In the genomic region with DNA sequence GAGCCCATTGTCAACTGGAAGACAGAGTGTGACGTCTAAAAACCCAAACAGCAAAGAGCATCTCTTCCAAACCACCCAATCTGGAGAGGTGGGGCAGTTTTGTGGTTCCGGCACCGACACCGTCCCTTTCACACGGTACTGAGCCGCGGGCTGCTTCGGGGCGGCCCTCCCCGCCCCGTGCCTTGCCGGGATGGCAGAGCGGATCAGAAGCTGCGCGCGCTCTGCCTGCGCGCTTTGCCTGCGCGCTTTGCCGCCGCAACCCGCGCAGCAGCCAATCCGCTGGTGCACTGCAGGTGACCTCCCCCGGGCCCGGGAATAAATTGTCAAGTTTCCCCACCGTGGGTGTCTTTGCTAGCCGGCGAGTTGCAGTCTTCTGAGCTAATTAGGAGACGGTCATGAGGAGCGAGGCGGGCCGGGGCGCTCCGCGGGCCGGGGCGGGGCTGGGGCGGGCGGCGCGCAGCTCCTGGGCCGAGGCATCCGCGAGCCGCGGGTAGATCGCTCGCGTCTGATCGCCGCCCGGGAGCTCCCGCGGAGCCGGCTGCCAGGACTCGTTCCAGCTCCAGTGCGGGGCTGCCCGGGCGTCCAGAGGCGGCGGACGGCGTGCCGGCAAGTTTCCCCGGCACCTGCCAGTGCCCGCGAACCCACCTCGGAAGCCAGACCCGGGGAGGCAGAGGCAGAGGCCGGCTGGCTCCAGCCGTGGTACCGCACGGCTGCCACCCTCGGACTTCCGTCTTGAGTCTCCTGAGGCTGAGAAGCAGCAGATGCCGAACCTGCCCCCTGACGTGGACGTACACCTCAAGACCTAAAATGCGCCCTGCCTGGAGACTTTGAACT, we compare ENCODE assay signal across 7 cellular contexts.
DNase-seq lines count a peak whose midpoint lies in the region; ATAC-seq and TF ChIP-seq lines count a peak whose summit lies in the region.

No MANE protein-coding gene starts in this region.

- ATAC-seq in GM19351 (IDR thresholded peaks at IDR 0.05; ENCODE audit: unreplicated experiment): peak; percentile 73

- no peak for TF ChIP-seq CTCF in coronary artery (IDR thresholded peaks at IDR 0.05)

- no peaks in the 10 kb centered on the region for H3K9me3 ChIP-seq in muscle layer of duodenum (ENCODE audit: control insufficient read depth in 1 of 2, low read length in 2 of 2)

- H3K27ac ChIP-seq in coronary artery: no peak overlapping the region
- no peak overlapping the region for H3K27ac ChIP-seq in muscle layer of duodenum (ENCODE audit: low read length)

- H3K36me3 ChIP-seq in muscle layer of duodenum (ENCODE audit: control insufficient read depth in 1 of 2, insufficient read depth in 2 of 2, low read length in 2 of 2): no peaks in the 10 kb centered on the region

- DNase-seq in NCI-H2171 (lab: John Stamatoyannopoulos, UW): peak; percentile 54
- no peak for DNase-seq in coronary artery (ENCODE audit: low spot score)
- DNase-seq in DMS53 treated with DMSO at 0.1 percent for 48 hours (lab: John Stamatoyannopoulos, UW; ENCODE audit: unreplicated experiment): no peak
- no peak for DNase-seq in hepatic stellate cell (ENCODE audit: low spot score)
- no peak for DNase-seq in stimulated activated CD4-positive, alpha-beta T cell treated with anti-CD3 and anti-CD28 coated beads, Interleukin-4, amount 100 ng/mL, for 4 hours

- H3K27me3 ChIP-seq in muscle layer of duodenum (ENCODE audit: low read depth, low read length): no peaks in the 10 kb centered on the region

- H3K4me3 ChIP-seq in coronary artery (peak overlapping the region; percentile 72), muscle layer of duodenum (ENCODE audit: low read depth in 1 of 2, low read length in 2 of 2) (peak overlapping the region; percentile 14 to 62)

- H3K4me1 ChIP-seq in muscle layer of duodenum (ENCODE audit: control insufficient read depth in 1 of 2, insufficient read depth in 2 of 2, low read length in 2 of 2): peaks cover 0 to 10% of the 10 kb centered on the region in 2 donors
